Comparison of ENCODE assay signal across 9 cellular contexts in the genomic region with DNA sequence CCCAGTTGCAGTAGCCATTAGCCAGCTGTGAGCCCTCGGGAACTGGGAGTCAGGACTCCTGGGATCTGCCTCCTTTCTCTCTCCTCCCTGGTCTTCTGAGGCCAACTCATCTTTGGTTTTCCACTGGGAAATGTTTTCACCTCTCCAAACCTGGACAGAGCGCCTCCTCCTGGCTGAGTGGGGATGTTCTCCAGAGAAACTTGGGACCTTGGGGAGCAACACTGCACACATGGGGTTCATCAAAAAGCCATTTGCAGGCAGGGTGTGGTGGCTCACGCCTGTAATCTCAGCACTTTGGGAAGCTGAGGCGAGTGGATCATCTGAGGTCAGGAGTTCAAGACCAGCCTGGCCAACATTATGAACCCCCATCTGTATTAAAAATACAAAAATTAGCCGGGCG.
DNase-seq lines count a peak whose midpoint lies in the region; ATAC-seq and TF ChIP-seq lines count a peak whose summit lies in the region.
"Had no signal": no experiment of that assay in that cellular context is flagged by ENCODE, and none has a peak within 500 bp of the region (broad histone marks: within the 10 kb centered on the region; RNA-seq: fewer than 3 reads in every experiment).

No MANE protein-coding gene starts in this region.

- H2AFZ ChIP-seq in MM.1S (ENCODE audit: low read length), result no peak overlapping the region
- no peak overlapping the region for H2AFZ ChIP-seq in neural cell (ENCODE audit: low read depth, low read length)

- no peak overlapping the region for H3K9ac ChIP-seq in MM.1S (ENCODE audit: low read length)
- H3K9ac ChIP-seq in neural cell (ENCODE audit: low read length), result peak overlapping the region; percentile 98

- no peak for ATAC-seq in GM18868 (IDR thresholded peaks at IDR 0.05; ENCODE audit: unreplicated experiment)

- H3K4me2 ChIP-seq in MM.1S (ENCODE audit: low read depth, low read length) (no peak overlapping the region), neural cell (ENCODE audit: low read length) (no peak overlapping the region)

- TF ChIP-seq RAD21 in neural cell (conservative IDR thresholded peaks at IDR 0.05), result no peak

- H3K27me3 ChIP-seq in MM.1S (replicated peaks; ENCODE audit: insufficient read depth, low read length) (peaks cover 45% of the 10 kb centered on the region), neural cell (ENCODE audit: insufficient read depth, low read depth, low read length) (no peaks in the 10 kb centered on the region)

- no peak for TF ChIP-seq EP300 in neural cell (conservative IDR thresholded peaks at IDR 0.05; ENCODE audit: poor library complexity, severe bottlenecking)

- H3K36me3 ChIP-seq in MM.1S (replicated peaks; ENCODE audit: insufficient read depth, low read length), result no peaks in the 10 kb centered on the region
- no peaks in the 10 kb centered on the region for H3K36me3 ChIP-seq in neural cell (ENCODE audit: insufficient read depth, low read length)
- H3K36me3 ChIP-seq: lower lobe of right lung had no signal

- H4K20me1 ChIP-seq in MM.1S (ENCODE audit: insufficient read depth, low read length) (no peaks in the 10 kb centered on the region), neural cell (ENCODE audit: insufficient read depth) (no peaks in the 10 kb centered on the region)

- H3K4me3 ChIP-seq in GM12864 (ENCODE audit: low read depth, low read length) (no peak overlapping the region), MM.1S (ENCODE audit: low read length) (no peak overlapping the region), coronary artery (no peak overlapping the region), neural cell (ENCODE audit: low read length) (peak overlapping the region; percentile 78)

- no peaks in the 10 kb centered on the region for H3K4me1 ChIP-seq in MM.1S (ENCODE audit: low read length)

- TF ChIP-seq CTCF in GM12864 (IDR thresholded peaks at IDR 0.05; ENCODE audit: low read depth, low read length, missing control alignments) (peak; percentile 39), MM.1S (IDR thresholded peaks at IDR 0.05; ENCODE audit: low read length) (0 out of 2 replicates have a peak, but pooled peaks have one; percentile 15), coronary artery (IDR thresholded peaks at IDR 0.05) (no peak), neural cell (IDR thresholded peaks at IDR 0.05; ENCODE audit: poor library complexity, severe bottlenecking) (peak; percentile 29)

- DNase-seq in GM12864 (ENCODE audit: low read depth), result no peak
- DNase-seq in MM.1S, result no peak
- peak; percentile 28 for DNase-seq in coronary artery (ENCODE audit: low spot score)
- DNase-seq in NAMALWA (ENCODE audit: low spot score), result no peak
- DNase-seq in NCI-H2107 treated with DMSO at 0.1 percent for 48 hours (lab: John Stamatoyannopoulos, UW; ENCODE audit: unreplicated experiment), result no peak
- DNase-seq in NCI-H82 (lab: John Stamatoyannopoulos, UW), result no peak

- no peak overlapping the region for H3K27ac ChIP-seq in MM.1S (ENCODE audit: low read length)
- H3K27ac ChIP-seq in coronary artery, result no peak overlapping the region
- peak overlapping the region; percentile 97 for H3K27ac ChIP-seq in neural cell (ENCODE audit: low read length)
- H3K27ac ChIP-seq: lower lobe of right lung had no signal

- H3F3A ChIP-seq in MM.1S (ENCODE audit: insufficient read depth, low read length), result no peaks in the 10 kb centered on the region
- no peaks in the 10 kb centered on the region for H3F3A ChIP-seq in neural cell (ENCODE audit: insufficient read depth, low read length, poor library complexity, severe bottlenecking)

- no peaks in the 10 kb centered on the region for H3K79me2 ChIP-seq in MM.1S (ENCODE audit: low read length)
- no peaks in the 10 kb centered on the region for H3K79me2 ChIP-seq in neural cell (replicated peaks; ENCODE audit: insufficient read depth, low read length)

- H3K9me2 ChIP-seq in MM.1S (replicated peaks; ENCODE audit: insufficient read depth, low read length) (no peaks in the 10 kb centered on the region), neural cell (ENCODE audit: insufficient read depth, low read length) (no peaks in the 10 kb centered on the region)

- no peaks in the 10 kb centered on the region for H3K9me3 ChIP-seq in MM.1S (replicated peaks; ENCODE audit: insufficient read depth, low read length)
- no peaks in the 10 kb centered on the region for H3K9me3 ChIP-seq in neural cell (ENCODE audit: low read length)

TF ChIP-seq in neural cell, 6 proteins besides CTCF, POLR2A, EP300 and RAD21:
- TF ChIP-seq EZH2 (IDR thresholded peaks at IDR 0.05; ENCODE audit: borderline replicate concordance, insufficient read depth, low read length, poor library complexity, severe bottlenecking) (no peak), POLR2AphosphoS5 (IDR thresholded peaks at IDR 0.05) (no peak), TAF1 (IDR thresholded peaks at IDR 0.05; ENCODE audit: low read depth) (no peak), SMC3 (conservative IDR thresholded peaks at IDR 0.05; ENCODE audit: poor library complexity) (no peak), MXI1 (conservative IDR thresholded peaks at IDR 0.05; ENCODE audit: poor library complexity, severe bottlenecking) (no peak)
- TF ChIP-seq, protein P1, sequence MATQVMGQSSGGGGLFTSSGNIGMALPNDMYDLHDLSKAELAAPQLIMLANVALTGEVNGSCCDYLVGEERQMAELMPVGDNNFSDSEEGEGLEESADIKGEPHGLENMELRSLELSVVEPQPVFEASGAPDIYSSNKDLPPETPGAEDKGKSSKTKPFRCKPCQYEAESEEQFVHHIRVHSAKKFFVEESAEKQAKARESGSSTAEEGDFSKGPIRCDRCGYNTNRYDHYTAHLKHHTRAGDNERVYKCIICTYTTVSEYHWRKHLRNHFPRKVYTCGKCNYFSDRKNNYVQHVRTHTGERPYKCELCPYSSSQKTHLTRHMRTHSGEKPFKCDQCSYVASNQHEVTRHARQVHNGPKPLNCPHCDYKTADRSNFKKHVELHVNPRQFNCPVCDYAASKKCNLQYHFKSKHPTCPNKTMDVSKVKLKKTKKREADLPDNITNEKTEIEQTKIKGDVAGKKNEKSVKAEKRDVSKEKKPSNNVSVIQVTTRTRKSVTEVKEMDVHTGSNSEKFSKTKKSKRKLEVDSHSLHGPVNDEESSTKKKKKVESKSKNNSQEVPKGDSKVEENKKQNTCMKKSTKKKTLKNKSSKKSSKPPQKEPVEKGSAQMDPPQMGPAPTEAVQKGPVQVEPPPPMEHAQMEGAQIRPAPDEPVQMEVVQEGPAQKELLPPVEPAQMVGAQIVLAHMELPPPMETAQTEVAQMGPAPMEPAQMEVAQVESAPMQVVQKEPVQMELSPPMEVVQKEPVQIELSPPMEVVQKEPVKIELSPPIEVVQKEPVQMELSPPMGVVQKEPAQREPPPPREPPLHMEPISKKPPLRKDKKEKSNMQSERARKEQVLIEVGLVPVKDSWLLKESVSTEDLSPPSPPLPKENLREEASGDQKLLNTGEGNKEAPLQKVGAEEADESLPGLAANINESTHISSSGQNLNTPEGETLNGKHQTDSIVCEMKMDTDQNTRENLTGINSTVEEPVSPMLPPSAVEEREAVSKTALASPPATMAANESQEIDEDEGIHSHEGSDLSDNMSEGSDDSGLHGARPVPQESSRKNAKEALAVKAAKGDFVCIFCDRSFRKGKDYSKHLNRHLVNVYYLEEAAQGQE (IDR thresholded peaks at IDR 0.05; ENCODE audit: borderline replicate concordance), result no peak
